In genomic region chr2:238308177-238308576, GRCh38 we compare ENCODE assay signal across 13 cellular contexts. TPM values are rescaled to one million over a fixed set of nuclear protein-coding genes. Genes with fewer than 3 reads are reported as not detected.
DNase-seq lines count a peak whose midpoint lies in the region; ATAC-seq and TF ChIP-seq lines count a peak whose summit lies in the region.
"Had no signal": no experiment of that assay in that cellular context is flagged by ENCODE, and none has a peak within 500 bp of the region (broad histone marks: within the 10 kb centered on the region; RNA-seq: fewer than 3 reads in every experiment).

No MANE protein-coding gene starts in this region.

- H3K4me1 ChIP-seq in psoas muscle, result no peaks in the 10 kb centered on the region

- H3K36me3 ChIP-seq in psoas muscle (ENCODE audit: insufficient read depth in 1 of 2, low read depth in 1 of 2), result no peaks in the 10 kb centered on the region

- DNase-seq in DMS53 (lab: John Stamatoyannopoulos, UW) (peak; percentile 28), DMS53 treated with DMSO at 0.1 percent for 48 hours (lab: John Stamatoyannopoulos, UW; ENCODE audit: unreplicated experiment) (no peak), LNCaP clone FGC (ENCODE audit: low read depth) (no peak), dermis blood vessel endothelial cell (peak; percentile 21), psoas muscle (no peak), DMS153 treated with DMSO at 0.1 percent for 48 hours (lab: John Stamatoyannopoulos, UW; ENCODE audit: unreplicated experiment) (no peak), NCI-H2171 (lab: John Stamatoyannopoulos, UW) (no peak)
- DNase-seq: activated CD4-positive, alpha-beta T cell treated with anti-CD3 and anti-CD28 coated beads for 36 hours; activated gamma-delta T cell; central memory CD4-positive, alpha-beta T cell; DMS79 treated with DMSO at 0.1 percent for 48 hours; NCI-H748 treated with DMSO at 0.1 percent for 48 hours had no signal

- intact Hi-C loops in psoas muscle (cut with DNase I), result loop anchor here in 1 of 2 donors (2.0 kb wide), 1 partner anchor 31 kb away; no protein-coding TSS in a partner anchor

- WGBS in psoas muscle, 3 donors, result 54 to 80% (median 58%) methylated on average over 2 of the region's 2 CpGs

- H3K9me3 ChIP-seq in psoas muscle, result no peaks in the 10 kb centered on the region

- ATAC-seq in psoas muscle (peak; percentile 64 to 76 (median 73)), HG02623 (IDR thresholded peaks at IDR 0.05; ENCODE audit: unreplicated experiment) (no peak)
- ATAC-seq: activated CD4-positive, alpha-beta T cell treated with anti-CD3 and anti-CD28 coated beads for 36 hours had no signal

- H3K27ac ChIP-seq in psoas muscle, result no peak overlapping the region

- 0 out of 2 replicates have a peak, but pooled peaks have one; percentile 3 for TF ChIP-seq CTCF in LNCaP clone FGC (IDR thresholded peaks at IDR 0.05; ENCODE audit: control insufficient read depth, extremely low read depth, insufficient read depth)
- peak; percentile 54 for TF ChIP-seq CTCF in psoas muscle (IDR thresholded peaks at IDR 0.05)

- no peaks in the 10 kb centered on the region for H3K27me3 ChIP-seq in psoas muscle (ENCODE audit: insufficient read depth in 3 of 3, low read length in 2 of 3)

- H3K4me3 ChIP-seq in LNCaP clone FGC (ENCODE audit: low read depth, low read length) (no peak overlapping the region), psoas muscle (no peak overlapping the region)

RNA-seq across cellular contexts. Expression of gene TRAF3IP1, which starts 12.1 kb away (rescaled TPM):
- 7.3 and 8.7 TPM in 2 replicates for total RNA-seq in dermis blood vessel endothelial cell
- 10 to 100 TPM; 14.9 to 24.7 (median 18.4) TPM for total RNA-seq in psoas muscle
- 10 to 100 TPM in 1 of 3 donors, 1 to 10 TPM in 2; 2.9 to 30.9 (median 6.9) TPM for polyA plus RNA-seq in psoas muscle

RNA-seq across cellular contexts. Expression of gene PER2, which starts 19.8 kb away (rescaled TPM):
- total RNA-seq in dermis blood vessel endothelial cell (1.2 and 3.0 TPM in 2 replicates), psoas muscle (10 to 100 TPM in 3 of 4 donors, 1 to 10 TPM in 1; 7.8 to 20.7 (median 13.1) TPM)
- 1 to 10 TPM; 1.9 to 2.5 (median 2.4) TPM for polyA plus RNA-seq in psoas muscle

Comparison
In these comparisons a context has a peak if more than half of its experiments do, and no peak if none do; other contexts are left out.
1. DNase-seq: peak in DMS53 (single experiment) and dermis blood vessel endothelial cell (single experiment); none in DMS53 treated with DMSO at 0.1 percent for 48 hours (single experiment), LNCaP clone FGC (single experiment), psoas muscle (0 of 2), DMS153 treated with DMSO at 0.1 percent for 48 hours (single experiment) and NCI-H2171 (single experiment).